15 cellular contexts compared by ENCODE assay signal in genomic region chr12:123109319-123109772, GRCh38. TPM values are rescaled to one million over a fixed set of nuclear protein-coding genes. Genes with fewer than 3 reads are reported as not detected.
DNase-seq lines count a peak whose midpoint lies in the region; ATAC-seq, FAIRE-seq and TF ChIP-seq lines count a peak whose summit lies in the region.
"Had no signal": no experiment of that assay in that cellular context is flagged by ENCODE, and none has a peak within 500 bp of the region (broad histone marks: within the 10 kb centered on the region; RNA-seq: fewer than 3 reads in every experiment).

No MANE protein-coding gene starts in this region.

- in situ Hi-C loops in Panc1 (cut with HindIII; ENCODE audit: low pct_unique_long_range_greater_than_20kb, low sequenced_read_pairs) = no loop called here

- no peak overlapping the region for H3K4me3 ChIP-seq in Panc1 (ENCODE audit: low read depth in 2 of 2, low read length in 2 of 2)
- H3K4me3 ChIP-seq in mucosa of stomach (ENCODE audit: low read length) = no peak overlapping the region
- H3K4me3 ChIP-seq: PC-9 had no signal

- no peaks in the 10 kb centered on the region for H3K27me3 ChIP-seq in Panc1 (ENCODE audit: control insufficient read depth, insufficient read depth, low read length)
- no peaks in the 10 kb centered on the region for H3K27me3 ChIP-seq in mucosa of stomach (ENCODE audit: control insufficient read depth, insufficient read depth, low read length)

- intact Hi-C loops in Panc1 (cut with micrococcal nuclease; ENCODE audit: unreplicated experiment) = no loop called here

- FAIRE-seq in GM12891 (lab: Jason Lieb, UNC) = no peak
- FAIRE-seq: GM19239 had no signal

- TF ChIP-seq POLR2A in GM12891 (IDR thresholded peaks at IDR 0.05; ENCODE audit: low read depth, low read length) = no peak

- ATAC-seq in Panc1 (no peak), GM18520 (IDR thresholded peaks at IDR 0.05; ENCODE audit: unreplicated experiment) (no peak)

- CTCF ChIA-PET in Panc1 (lab: Charles Lee) = no interaction called here

- no peak for TF ChIP-seq CTCF in Panc1 (IDR thresholded peaks at IDR 0.05)

- TSS peak; percentile 47 for BruUV-seq in Panc1 (replicated peaks; lab: Mats Ljungman, UMichigan)

- H3K9ac ChIP-seq in mucosa of stomach (ENCODE audit: low read length) = peak overlapping the region; percentile 34

- POLR2A ChIA-PET in Panc1 (lab: Charles Lee) = no interaction called here

- H3K27ac ChIP-seq in Panc1 (ENCODE audit: low read length) (no peak overlapping the region), cingulate gyrus (ENCODE audit: low read depth, low read length) (peak overlapping the region; percentile 90), substantia nigra (ENCODE audit: low read depth, low read length, poor library complexity, severe bottlenecking) (no peak overlapping the region)
- H3K27ac ChIP-seq: PC-9 had no signal

- no peaks in the 10 kb centered on the region; the same call in none of the 2 replicates for H3K4me1 ChIP-seq in Panc1 (ENCODE audit: control insufficient read depth, insufficient read depth, low read length)
- H3K4me1 ChIP-seq in mucosa of stomach (ENCODE audit: control insufficient read depth, insufficient read depth, low read length) = no peaks in the 10 kb centered on the region

- H3K36me3 ChIP-seq in Panc1 (ENCODE audit: control insufficient read depth, insufficient read depth, low read length) (no peaks in the 10 kb centered on the region), mucosa of stomach (ENCODE audit: control insufficient read depth, insufficient read depth, low read length) (no peaks in the 10 kb centered on the region)

- H3K9me3 ChIP-seq in Panc1 (ENCODE audit: control insufficient read depth, insufficient read depth, low read depth, low read length) = no peaks in the 10 kb centered on the region
- H3K9me3 ChIP-seq in mucosa of stomach (ENCODE audit: control insufficient read depth, low read length) = no peaks in the 10 kb centered on the region

- DNase-seq in Panc1 (ENCODE audit: low read depth, low spot score) = no peak
- DNase-seq in substantia nigra (lab: John Stamatoyannopoulos, UW) = peak in 36 of 49 donors; percentile 8 to 82 (median 48)
- no peak for DNase-seq in HT-29 (ENCODE audit: low spot score)
- DNase-seq in activated CD8-positive, alpha-beta memory T cell treated with anti-CD3 and anti-CD28 coated beads for 24 hours = no peak
- DNase-seq in GM12891 (ENCODE audit: insufficient read length, low spot score) = no peak
- DNase-seq: activated naive CD8-positive, alpha-beta T cell treated with anti-CD3 and anti-CD28 coated beads, Interleukin-2, amount 10 ng/mL, durations not matched to agents 7 days and 5 days; CD4-positive, alpha-beta memory T cell; NCI-H1092 treated with DMSO at 0.1 percent for 48 hours; NCI-H446; PC-9; stimulated activated CD4-positive, alpha-beta T cell treated with anti-CD3 and anti-CD28 coated beads, Interleukin-4, amount 100 ng/mL, for 1 hour had no signal

TF ChIP-seq in GM12891, 5 proteins besides CTCF, POLR2A, EP300 and RAD21:
- TF ChIP-seq PAX5 (IDR thresholded peaks at IDR 0.05; ENCODE audit: insufficient read depth, low read length, severe bottlenecking) (no peak), SPI1 (IDR thresholded peaks at IDR 0.05; ENCODE audit: low read depth, low read length) (no peak), POU2F2 (IDR thresholded peaks at IDR 0.05; ENCODE audit: low read depth, low read length) (no peak), TAF1 (IDR thresholded peaks at IDR 0.05; ENCODE audit: low read depth, low read length) (no peak), POLR2AphosphoS5 (IDR thresholded peaks at IDR 0.05; ENCODE audit: low read depth, low read length) (no peak)

RNA-seq across cellular contexts. Expression of gene PITPNM2, which starts 41.5 kb away (rescaled TPM):
- total RNA-seq in Panc1 (2021; ENCODE audit: unreplicated experiment) = 26.4 TPM
- polyA plus RNA-seq in Panc1 (2012; ENCODE audit: insufficient read length) = 25.3 TPM
- 0.99 and 1.6 TPM in 2 replicates for total RNA-seq in HT-29 (2014; rRNA removed; shearing (Covaris generic))
- polyA plus RNA-seq in GM12891 (2012; ENCODE audit: low read depth, missing spikeins) = 0.54 TPM

Comparison
In these comparisons a context has a peak if more than half of its experiments do, and no peak if none do; other contexts are left out.
1. DNase-seq: peak in substantia nigra (36 of 49); none in Panc1 (single experiment), HT-29 (single experiment), activated CD8-positive, alpha-beta memory T cell treated with anti-CD3 and anti-CD28 coated beads for 24 hours (single experiment) and GM12891 (single experiment).
2. RNA of gene PITPNM2, which starts 41.5 kb away (total RNA-seq): 26.4 TPM in Panc1 (single experiment); 0.99 to 1.6 TPM in HT-29; every median in the first group is over 10 times any median in the second.